1 cellular context compared by ENCODE assay signal in the genomic region with DNA sequence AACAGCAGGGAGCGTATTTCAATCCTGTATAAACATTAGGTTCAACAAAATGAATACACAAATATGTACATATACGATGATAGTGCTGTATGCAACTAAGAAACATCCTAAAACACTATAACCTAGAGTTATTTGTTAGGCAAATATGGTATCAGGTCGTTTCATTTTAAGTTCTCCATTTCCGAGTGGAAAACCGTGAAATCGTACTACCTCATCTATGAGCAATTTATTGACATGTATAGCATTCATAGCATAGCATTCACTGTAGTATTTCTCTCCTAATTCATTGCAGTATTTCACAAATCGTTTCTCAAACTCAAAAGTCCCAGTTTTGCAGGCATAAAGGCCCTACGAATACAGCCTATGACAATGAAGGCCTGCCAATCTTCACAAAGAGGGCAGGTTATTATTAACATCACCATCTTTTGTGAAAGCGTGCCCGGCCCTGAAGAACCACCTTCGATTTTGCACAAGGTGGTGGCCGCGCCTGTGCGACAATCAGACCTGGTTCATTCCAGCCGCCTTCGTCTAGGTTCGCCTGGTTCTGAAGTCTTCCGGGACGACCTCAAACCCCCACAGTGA.
TF ChIP-seq lines count a peak whose summit lies in the region.

No MANE protein-coding gene starts in this region.

TF ChIP-seq in SK-N-SH treated with all-trans-retinoic acid at 6 μM for 48 hours, 23 proteins besides CTCF, POLR2A, EP300 and RAD21 (continued from another document):
- no peak for TF ChIP-seq PPARA (CRISPR knock-in tag; IDR thresholded peaks at IDR 0.05; ENCODE audit: borderline replicate concordance)
- no peak for TF ChIP-seq BACH2 (CRISPR knock-in tag; IDR thresholded peaks at IDR 0.05; ENCODE audit: borderline replicate concordance)
- no peak for TF ChIP-seq ARNTL (CRISPR knock-in tag; IDR thresholded peaks at IDR 0.05; ENCODE audit: borderline replicate concordance, low read depth)
- no peak for TF ChIP-seq CSDC2 (CRISPR knock-in tag; IDR thresholded peaks at IDR 0.05)
- no peak for TF ChIP-seq ZNF70 (CRISPR knock-in tag; IDR thresholded peaks at IDR 0.05)
- TF ChIP-seq, protein P1, sequence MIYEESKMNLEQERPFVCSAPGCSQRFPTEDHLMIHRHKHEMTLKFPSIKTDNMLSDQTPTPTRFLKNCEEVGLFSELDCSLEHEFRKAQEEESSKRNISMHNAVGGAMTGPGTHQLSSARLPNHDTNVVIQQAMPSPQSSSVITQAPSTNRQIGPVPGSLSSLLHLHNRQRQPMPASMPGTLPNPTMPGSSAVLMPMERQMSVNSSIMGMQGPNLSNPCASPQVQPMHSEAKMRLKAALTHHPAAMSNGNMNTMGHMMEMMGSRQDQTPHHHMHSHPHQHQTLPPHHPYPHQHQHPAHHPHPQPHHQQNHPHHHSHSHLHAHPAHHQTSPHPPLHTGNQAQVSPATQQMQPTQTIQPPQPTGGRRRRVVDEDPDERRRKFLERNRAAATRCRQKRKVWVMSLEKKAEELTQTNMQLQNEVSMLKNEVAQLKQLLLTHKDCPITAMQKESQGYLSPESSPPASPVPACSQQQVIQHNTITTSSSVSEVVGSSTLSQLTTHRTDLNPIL (CRISPR knock-in tag; IDR thresholded peaks at IDR 0.05; ENCODE audit: low read depth) = no peak
- no peak for TF ChIP-seq ZFP3 (CRISPR knock-in tag; IDR thresholded peaks at IDR 0.05)
- TF ChIP-seq ESRRG (CRISPR knock-in tag; IDR thresholded peaks at IDR 0.05) = no peak
TF ChIP-seq in SK-N-SH treated with all-trans-retinoic acid at 6 μM for 48 hours: peak in this region for 0.
